ENCODE assay signal across 25 cellular contexts in genomic region chr2:105563000-105563719, GRCh38.
"Had no signal": no experiment of that assay in that cellular context is flagged by ENCODE, and none has a peak within 500 bp of the region (broad histone marks: within the 10 kb centered on the region; RNA-seq: fewer than 3 reads in every experiment).

No MANE protein-coding gene starts in this region.

- H3K9me3 ChIP-seq: ascending aorta, breast epithelium, colonic mucosa, heart right ventricle had no signal

- H3K4me1 ChIP-seq: ascending aorta, breast epithelium, colonic mucosa had no signal

- H3K9me3 Mint-ChIP-seq: activated CD4-positive, alpha-beta memory T cell treated with anti-CD3 and anti-CD28 coated beads, Interleukin-2, amount 10 ng/mL, durations not matched to agents 7 days and 5 days; activated CD4-positive, alpha-beta T cell treated with anti-CD3 and anti-CD28 coated beads, Interleukin-2, amount 10 ng/mL, durations not matched to agents 7 days and 5 days; activated naive CD4-positive, alpha-beta T cell treated with anti-CD3 and anti-CD28 coated beads for 36 hours; activated naive CD4-positive, alpha-beta T cell treated with anti-CD3 and anti-CD28 coated beads, Interleukin-2, amount 50 U/mL, for 72 hours; activated naive CD8-positive, alpha-beta T cell treated with anti-CD3 and anti-CD28 coated beads, Interleukin-2, amount 10 ng/mL, durations not matched to agents 7 days and 5 days; activated T-cell treated with anti-CD3 and anti-CD28 coated beads, Interleukin-2, amount 50 U/mL, for 24 hours; activated T-cell treated with anti-CD3 and anti-CD28 coated beads, Interleukin-2, amount 50 U/mL, for 72 hours had no signal

- H3K27me3 ChIP-seq: ascending aorta, breast epithelium, colonic mucosa had no signal

- H3K36me3 ChIP-seq: ascending aorta, breast epithelium, cardiac muscle cell, colonic mucosa, heart right ventricle had no signal

- H3K36me3 Mint-ChIP-seq: activated naive CD4-positive, alpha-beta T cell treated with anti-CD3 and anti-CD28 coated beads, Interleukin-2, amount 50 U/mL, for 72 hours; activated naive CD8-positive, alpha-beta T cell treated with anti-CD3 and anti-CD28 coated beads, Interleukin-2, amount 10 ng/mL, durations not matched to agents 7 days and 5 days; brain had no signal

- ATAC-seq: activated naive CD4-positive, alpha-beta T cell treated with anti-CD3 and anti-CD28 coated beads, Interleukin-2, amount 50 U/mL, for 72 hours; activated T-cell treated with anti-CD3 and anti-CD28 coated beads, Interleukin-2, amount 50 U/mL, for 72 hours; esophagus mucosa; heart right ventricle had no signal

- H3K4me1 Mint-ChIP-seq: activated CD4-positive, alpha-beta memory T cell treated with anti-CD3 and anti-CD28 coated beads, Interleukin-2, amount 10 ng/mL, durations not matched to agents 7 days and 5 days; activated CD4-positive, alpha-beta T cell treated with anti-CD3 and anti-CD28 coated beads, Interleukin-2, amount 10 ng/mL, durations not matched to agents 7 days and 5 days had no signal

- H3K27ac ChIP-seq: ascending aorta, breast epithelium, cardiac muscle cell, colonic mucosa, heart right ventricle had no signal

- H3K4me3 ChIP-seq: ascending aorta, breast epithelium, cardiac muscle cell, colonic mucosa, heart right ventricle had no signal

- H3K4me3 Mint-ChIP-seq: activated CD4-positive, alpha-beta memory T cell treated with anti-CD3 and anti-CD28 coated beads, Interleukin-2, amount 10 ng/mL, durations not matched to agents 7 days and 5 days; activated CD4-positive, alpha-beta T cell treated with anti-CD3 and anti-CD28 coated beads, Interleukin-2, amount 10 ng/mL, durations not matched to agents 7 days and 5 days; activated naive CD4-positive, alpha-beta T cell treated with anti-CD3 and anti-CD28 coated beads for 36 hours; activated naive CD8-positive, alpha-beta T cell treated with anti-CD3 and anti-CD28 coated beads, Interleukin-2, amount 10 ng/mL, durations not matched to agents 7 days and 5 days; activated T-cell treated with anti-CD3 and anti-CD28 coated beads, Interleukin-2, amount 50 U/mL, for 24 hours; activated T-cell treated with anti-CD3 and anti-CD28 coated beads, Interleukin-2, amount 50 U/mL, for 72 hours; brain had no signal

- H3K27ac Mint-ChIP-seq: activated CD4-positive, alpha-beta memory T cell treated with anti-CD3 and anti-CD28 coated beads, Interleukin-2, amount 10 ng/mL, durations not matched to agents 7 days and 5 days; activated CD4-positive, alpha-beta T cell treated with anti-CD3 and anti-CD28 coated beads, Interleukin-2, amount 10 ng/mL, durations not matched to agents 7 days and 5 days; activated naive CD4-positive, alpha-beta T cell treated with anti-CD3 and anti-CD28 coated beads for 36 hours; activated naive CD4-positive, alpha-beta T cell treated with anti-CD3 and anti-CD28 coated beads, Interleukin-2, amount 50 U/mL, for 72 hours; activated naive CD8-positive, alpha-beta T cell treated with anti-CD3 and anti-CD28 coated beads, Interleukin-2, amount 10 ng/mL, durations not matched to agents 7 days and 5 days; activated T-cell treated with anti-CD3 and anti-CD28 coated beads, Interleukin-2, amount 50 U/mL, for 24 hours; activated T-cell treated with anti-CD3 and anti-CD28 coated beads, Interleukin-2, amount 50 U/mL, for 72 hours had no signal

- DNase-seq: activated CD4-positive, alpha-beta memory T cell treated with anti-CD3 and anti-CD28 coated beads, Interleukin-2, amount 10 ng/mL, durations not matched to agents 7 days and 5 days; activated CD4-positive, alpha-beta T cell treated with anti-CD3 and anti-CD28 coated beads for 1 hour; activated CD4-positive, alpha-beta T cell treated with anti-CD3 and anti-CD28 coated beads for 4 hours; activated CD4-positive, alpha-beta T cell treated with anti-CD3 and anti-CD28 coated beads, Interleukin-2, amount 10 ng/mL, durations not matched to agents 7 days and 5 days; activated CD4-positive, alpha-beta T cell treated with anti-CD3 and anti-CD28 coated beads, Interleukin-2, amount 50 U/mL, for 4 hours; activated CD8-positive, alpha-beta memory T cell treated with anti-CD3 and anti-CD28 coated beads, Interleukin-2, amount 50 U/mL, for 48 hours; activated naive CD4-positive, alpha-beta T cell treated with anti-CD3 and anti-CD28 coated beads for 36 hours; activated naive CD8-positive, alpha-beta T cell treated with anti-CD3 and anti-CD28 coated beads, Interleukin-2, amount 10 ng/mL, durations not matched to agents 7 days and 5 days; activated T-cell treated with anti-CD3 and anti-CD28 coated beads for 4 hours; activated T-cell treated with anti-CD3 and anti-CD28 coated beads, Interleukin-2, amount 50 U/mL, for 24 hours; activated T-cell treated with anti-CD3 and anti-CD28 coated beads, Interleukin-2, amount 50 U/mL, for 72 hours; central memory CD4-positive, alpha-beta T cell; cerebellar nuclear complex; colonic mucosa; effector CD8-positive, alpha-beta T cell; foreskin fibroblast; glutamatergic neuron; heart right ventricle; T-helper 2 cell had no signal
